10 cellular contexts compared by ENCODE assay signal in the genomic region with DNA sequence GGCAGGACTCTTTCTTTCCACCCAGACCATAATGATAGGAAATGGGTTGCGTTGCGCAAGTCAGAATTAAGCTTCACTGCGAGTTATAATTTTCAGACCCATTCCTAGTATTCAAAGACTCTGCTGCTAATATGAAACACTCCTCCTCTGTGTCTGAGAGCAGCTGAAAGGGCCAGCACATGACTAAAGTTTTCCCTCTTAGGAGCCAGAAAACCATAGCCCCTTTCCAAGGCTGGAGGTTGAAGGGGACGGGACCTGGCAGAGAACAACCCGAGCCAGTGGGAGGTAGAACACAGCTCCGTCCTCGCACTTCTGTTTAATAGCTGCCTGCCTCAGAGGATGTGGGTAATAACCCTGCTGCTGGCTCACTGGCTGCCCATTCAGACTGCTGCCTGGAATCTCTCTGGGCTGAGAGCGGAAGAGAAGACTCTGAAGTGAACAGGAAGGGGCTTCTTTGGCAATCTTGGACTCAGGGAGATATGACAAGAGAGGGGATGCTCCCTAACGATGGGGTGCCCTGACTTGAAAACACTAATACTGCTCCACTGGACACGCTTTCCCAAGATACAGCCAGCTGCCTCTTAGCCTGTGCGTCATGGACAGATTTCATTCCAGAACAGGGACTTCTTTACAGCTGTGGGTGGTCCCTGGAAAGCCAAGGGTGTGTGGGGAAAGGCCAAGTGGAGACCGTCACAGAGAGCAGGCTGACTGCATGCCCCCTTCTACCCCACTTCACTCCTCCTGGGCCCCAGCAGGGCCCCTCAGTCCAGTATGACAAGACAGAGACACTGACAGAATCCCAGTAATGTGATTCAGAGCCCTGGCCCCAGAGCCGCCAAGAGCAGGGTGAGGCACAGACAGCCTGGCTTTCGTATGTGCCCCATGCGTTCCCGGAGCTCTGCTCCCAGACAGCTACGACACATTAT.
DNase-seq lines count a peak whose midpoint lies in the region; ATAC-seq and TF ChIP-seq lines count a peak whose summit lies in the region.
"Had no signal": no experiment of that assay in that cellular context is flagged by ENCODE, and none has a peak within 500 bp of the region (broad histone marks: within the 10 kb centered on the region; RNA-seq: fewer than 3 reads in every experiment).

No MANE protein-coding gene starts in this region.

- H2BK120ac ChIP-seq in IMR-90 (ENCODE audit: low read depth, low read length), result no peak overlapping the region

- no peak overlapping the region for H3K4me2 ChIP-seq in IMR-90 (ENCODE audit: low read depth, low read length)
- peak overlapping the region; percentile 23 for H3K4me2 ChIP-seq in skeletal muscle satellite cell (ENCODE audit: low read length)

- dilution Hi-C loops in IMR-90 (cut with HindIII; ENCODE audit: low sequenced_read_pairs, unreplicated experiment), result no loop called here

- H3K23ac ChIP-seq in IMR-90 (ENCODE audit: low read depth, low read length), result no peak overlapping the region

- H2AK5ac ChIP-seq in IMR-90 (ENCODE audit: low read depth, low read length), result no peak overlapping the region

- POLR2A ChIA-PET in IMR-90 (lab: Charles Lee; ENCODE audit: unreplicated experiment), result no interaction called here
- POLR2A ChIA-PET in HEK293T (lab: Yijun Ruan, JAX), result no interaction called here

- H3K36me3 ChIP-seq in IMR-90 (ENCODE audit: control insufficient read depth, insufficient read depth, low read length) (no peaks in the 10 kb centered on the region), skeletal muscle satellite cell (ENCODE audit: insufficient read depth, low read length) (no peaks in the 10 kb centered on the region), WERI-Rb-1 (no peaks in the 10 kb centered on the region)

- no peak overlapping the region for H3K4ac ChIP-seq in IMR-90 (ENCODE audit: low read depth, low read length)

- H3K9me3 ChIP-seq in IMR-90 (ENCODE audit: control insufficient read depth, insufficient read depth, low read length) (no peaks in the 10 kb centered on the region), skeletal muscle satellite cell (replicated peaks; ENCODE audit: low read length) (no peaks in the 10 kb centered on the region), WERI-Rb-1 (ENCODE audit: severe bottlenecking) (no peaks in the 10 kb centered on the region)

- H3K56ac ChIP-seq in IMR-90 (ENCODE audit: extremely low read depth, insufficient read depth, low read length), result no peak overlapping the region

- no peak overlapping the region for H2BK15ac ChIP-seq in IMR-90 (ENCODE audit: low read depth, low read length)

- intact Hi-C loops in IMR-90 (cut with micrococcal nuclease), result no loop called here

- H4K20me1 ChIP-seq in IMR-90 (ENCODE audit: insufficient read depth, low read length), result no peaks in the 10 kb centered on the region

- ATAC-seq in IMR-90 (ENCODE audit: low read depth), result peak; percentile 13; the same call in 1 of the 2 replicates
- ATAC-seq: natural killer cell treated with Interleukin-12 subunit alpha and Interleukin-12 subunit beta and Interleukin-15 and Interleukin-18, amount 100 ng/mL, for 72 hours had no signal

- no peak overlapping the region for H3K9ac ChIP-seq in IMR-90 (ENCODE audit: low read depth, low read length)
- H3K9ac ChIP-seq in skeletal muscle satellite cell (ENCODE audit: low read depth, low read length), result peak overlapping the region; percentile 54

- BruUV-seq in IMR-90 (replicated peaks; lab: Mats Ljungman, UMichigan), result no TSS peak

- H3K27me3 ChIP-seq in IMR-90 (ENCODE audit: control insufficient read depth, insufficient read depth, low read length), result peaks cover 10% of the 10 kb centered on the region
- peaks cover 7% of the 10 kb centered on the region for H3K27me3 ChIP-seq in skeletal muscle satellite cell (ENCODE audit: control insufficient read depth, insufficient read depth, low read length)
- H3K27me3 ChIP-seq in WERI-Rb-1 (ENCODE audit: insufficient read depth, low read depth, severe bottlenecking), result no peaks in the 10 kb centered on the region

- H3K14ac ChIP-seq in IMR-90 (replicated peaks; ENCODE audit: low read depth, low read length), result no peak overlapping the region

- H2AFZ ChIP-seq in IMR-90 (replicated peaks; ENCODE audit: low read length, poor library complexity), result no peak overlapping the region

- no peak overlapping the region for H4K5ac ChIP-seq in IMR-90 (ENCODE audit: low read depth, low read length)

- H2BK5ac ChIP-seq in IMR-90 (ENCODE audit: low read depth, low read length, poor library complexity, severe bottlenecking), result no peak overlapping the region

- WGBS in IMR-90 (ENCODE audit: extremely low coverage in 2 of 2, insufficient read length in 1 of 2), 2 experiments, result no CpG with 5 or more reads among the region's 17 CpGs

- H3K79me1 ChIP-seq in IMR-90 (ENCODE audit: low read depth in 1 of 2, low read length in 2 of 2), result no peaks in the 10 kb centered on the region

- CTCF ChIA-PET in IMR-90 (lab: Yijun Ruan, JAX) (interaction anchor here (0.6 kb wide), 1 partner anchor 865 kb away, joined by 3 read pairs; no protein-coding TSS in a partner anchor), HEK293T (lab: Yijun Ruan, JAX) (no interaction called here)

- TF ChIP-seq CTCF in IMR-90 (conservative IDR thresholded peaks at IDR 0.05; ENCODE audit: low read depth, low read length) (no peak), WERI-Rb-1 (IDR thresholded peaks at IDR 0.05; ENCODE audit: low read depth, low read length) (no peak)

- TF ChIP-seq POLR2A in IMR-90 (IDR thresholded peaks at IDR 0.05; ENCODE audit: low read depth, low read length), result no peak

- H3K27ac ChIP-seq in IMR-90 (ENCODE audit: insufficient read depth, low read length) (no peak overlapping the region), WERI-Rb-1 (no peak overlapping the region)

- no peak overlapping the region for H3K4me3 ChIP-seq in IMR-90 (ENCODE audit: insufficient read depth, low read depth, low read length)
- no peak overlapping the region for H3K4me3 ChIP-seq in skeletal muscle satellite cell (ENCODE audit: low read length)
- no peak overlapping the region for H3K4me3 ChIP-seq in WERI-Rb-1 (ENCODE audit: low read depth, low read length)

- no peak overlapping the region for H4K91ac ChIP-seq in IMR-90 (ENCODE audit: insufficient read depth, low read depth, low read length)

- DNase-seq in IMR-90, result no peak
- peak; percentile 41 for DNase-seq in brain pericyte (ENCODE audit: low read depth, low spot score)
- peak; percentile 84 for DNase-seq in islet precursor cell
- DNase-seq in HEK293T (ENCODE audit: extremely low spot score), result no peak
- DNase-seq in GF-D8 (lab: John Stamatoyannopoulos, UW), result no peak
- DNase-seq in DMS 273 (lab: John Stamatoyannopoulos, UW; ENCODE audit: unreplicated experiment), result no peak
- DNase-seq in WERI-Rb-1, result no peak
- DNase-seq: NCI-H1436 had no signal

- H3K18ac ChIP-seq in IMR-90 (ENCODE audit: low read depth, low read length), result no peak overlapping the region

- no peak for TF ChIP-seq RAD21 in IMR-90 (IDR thresholded peaks at IDR 0.05; ENCODE audit: low read length)

- no peaks in the 10 kb centered on the region; the same call in 1 of the 2 replicates for H3K9me1 ChIP-seq in IMR-90 (ENCODE audit: insufficient read depth, low read length)

- H3K4me1 ChIP-seq in IMR-90 (ENCODE audit: control insufficient read depth, insufficient read depth, low read length) (peaks cover 2% of the 10 kb centered on the region; the same call in 1 of the 2 replicates), skeletal muscle satellite cell (ENCODE audit: control insufficient read depth, insufficient read depth, low read length) (peaks cover 40% of the 10 kb centered on the region)

- H2BK20ac ChIP-seq in IMR-90 (ENCODE audit: low read depth, low read length), result no peak overlapping the region

- H2AK9ac ChIP-seq in IMR-90 (replicated peaks; ENCODE audit: low read depth, low read length, poor library complexity), result no peak overlapping the region

- H4K8ac ChIP-seq in IMR-90 (ENCODE audit: low read depth in 2 of 2, low read length in 2 of 2), result no peak overlapping the region

- in situ Hi-C loops in IMR-90 (cut with MboI; ENCODE audit: low sequenced_read_pairs), result no loop called here

TF ChIP-seq in IMR-90, 13 proteins besides CTCF, POLR2A, EP300 and RAD21 (continues in another document):
- TF ChIP-seq SMC3 (IDR thresholded peaks at IDR 0.05; ENCODE audit: low read depth, low read length), result no peak
- peak; percentile 76 for TF ChIP-seq CEBPB (IDR thresholded peaks at IDR 0.05; ENCODE audit: low read depth, low read length)
- TF ChIP-seq, protein P1, sequence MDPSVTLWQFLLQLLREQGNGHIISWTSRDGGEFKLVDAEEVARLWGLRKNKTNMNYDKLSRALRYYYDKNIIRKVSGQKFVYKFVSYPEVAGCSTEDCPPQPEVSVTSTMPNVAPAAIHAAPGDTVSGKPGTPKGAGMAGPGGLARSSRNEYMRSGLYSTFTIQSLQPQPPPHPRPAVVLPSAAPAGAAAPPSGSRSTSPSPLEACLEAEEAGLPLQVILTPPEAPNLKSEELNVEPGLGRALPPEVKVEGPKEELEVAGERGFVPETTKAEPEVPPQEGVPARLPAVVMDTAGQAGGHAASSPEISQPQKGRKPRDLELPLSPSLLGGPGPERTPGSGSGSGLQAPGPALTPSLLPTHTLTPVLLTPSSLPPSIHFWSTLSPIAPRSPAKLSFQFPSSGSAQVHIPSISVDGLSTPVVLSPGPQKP (IDR thresholded peaks at IDR 0.05; ENCODE audit: borderline replicate concordance, low read depth, low read length), result no peak
- no peak for TF ChIP-seq RCOR1 (IDR thresholded peaks at IDR 0.05; ENCODE audit: insufficient replicate concordance, low read length)
- no peak for TF ChIP-seq RFX5 (IDR thresholded peaks at IDR 0.05; ENCODE audit: low read depth, low read length)
- TF ChIP-seq CHD1 (IDR thresholded peaks at IDR 0.05; ENCODE audit: low read depth, low read length), result no peak

TF ChIP-seq in HEK293T, 16 proteins besides CTCF, POLR2A, EP300 and RAD21 (continues in another document):
- TF ChIP-seq ZNF384 (IDR thresholded peaks at IDR 0.05), result no peak
- TF ChIP-seq CTBP1 (IDR thresholded peaks at IDR 0.05; ENCODE audit: borderline replicate concordance), result no peak
- no peak for TF ChIP-seq FOXK2 (IDR thresholded peaks at IDR 0.05)
- TF ChIP-seq L3MBTL2 (conservative IDR thresholded peaks at IDR 0.05), result no peak
- TF ChIP-seq, protein P2, sequence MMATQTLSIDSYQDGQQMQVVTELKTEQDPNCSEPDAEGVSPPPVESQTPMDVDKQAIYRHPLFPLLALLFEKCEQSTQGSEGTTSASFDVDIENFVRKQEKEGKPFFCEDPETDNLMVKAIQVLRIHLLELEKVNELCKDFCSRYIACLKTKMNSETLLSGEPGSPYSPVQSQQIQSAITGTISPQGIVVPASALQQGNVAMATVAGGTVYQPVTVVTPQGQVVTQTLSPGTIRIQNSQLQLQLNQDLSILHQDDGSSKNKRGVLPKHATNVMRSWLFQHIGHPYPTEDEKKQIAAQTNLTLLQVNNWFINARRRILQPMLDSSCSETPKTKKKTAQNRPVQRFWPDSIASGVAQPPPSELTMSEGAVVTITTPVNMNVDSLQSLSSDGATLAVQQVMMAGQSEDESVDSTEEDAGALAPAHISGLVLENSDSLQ (IDR thresholded peaks at IDR 0.05), result no peak
- TF ChIP-seq SUZ12 (IDR thresholded peaks at IDR 0.05), result no peak
- TF ChIP-seq FOXM1 (IDR thresholded peaks at IDR 0.05; ENCODE audit: borderline replicate concordance), result no peak
- no peak for TF ChIP-seq HDGF (IDR thresholded peaks at IDR 0.05; ENCODE audit: borderline replicate concordance)
- no peak for TF ChIP-seq LEF1 (IDR thresholded peaks at IDR 0.05; ENCODE audit: borderline replicate concordance)

Comparison
In these comparisons a context has a peak if more than half of its experiments do, and no peak if none do; other contexts are left out.
1. DNase-seq: peak in brain pericyte (single experiment) and islet precursor cell (single experiment); none in IMR-90 (single experiment), HEK293T (single experiment), GF-D8 (single experiment), DMS 273 (single experiment) and WERI-Rb-1 (single experiment).